ENCODE assay signal across 1 cellular context in the genomic region with DNA sequence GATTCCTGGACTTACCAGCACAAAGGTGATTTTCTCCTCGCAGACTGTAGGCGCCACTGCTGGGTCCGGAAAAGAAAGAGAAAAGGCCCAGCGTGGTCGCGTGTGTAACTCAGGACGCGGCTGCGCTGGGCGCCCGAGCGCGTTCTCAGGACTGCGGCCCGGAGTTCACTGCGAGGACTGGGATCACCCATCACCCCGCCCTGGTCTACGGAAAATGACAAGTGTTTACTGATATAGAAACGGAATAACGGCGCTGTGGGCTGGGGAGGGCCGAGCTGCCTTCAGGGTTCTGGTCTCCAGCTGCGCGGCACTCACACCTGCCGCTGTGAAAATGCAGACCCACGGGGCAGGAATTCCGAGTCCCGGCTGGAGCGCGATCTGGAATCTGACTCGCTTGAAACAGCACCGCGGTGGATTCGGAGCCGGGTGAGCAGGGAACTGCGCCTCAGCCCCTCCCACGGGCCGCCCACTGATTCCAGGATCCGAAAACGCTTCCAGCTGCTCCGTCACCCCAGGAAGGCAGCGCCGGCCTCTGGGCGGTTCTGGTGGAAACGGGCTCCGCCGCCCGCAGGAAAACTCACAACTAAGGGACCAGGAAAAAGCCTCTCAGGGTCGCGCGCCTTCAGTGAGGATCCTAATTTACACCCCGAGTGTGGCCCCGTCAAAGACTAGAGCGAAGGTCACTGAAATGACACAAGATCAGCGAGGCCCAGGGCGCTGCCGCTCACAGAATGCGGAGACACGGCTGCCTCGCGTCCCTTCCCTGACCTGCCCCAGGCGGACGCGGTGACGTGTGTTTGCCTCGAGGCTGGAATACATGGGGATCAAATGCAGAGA.
TF ChIP-seq lines count a peak whose summit lies in the region.

No MANE protein-coding gene starts in this region.

TF ChIP-seq in K562, 482 proteins besides CTCF, POLR2A, EP300 and RAD21 (continued from another document and continues in another):
- TF ChIP-seq, protein P1, sequence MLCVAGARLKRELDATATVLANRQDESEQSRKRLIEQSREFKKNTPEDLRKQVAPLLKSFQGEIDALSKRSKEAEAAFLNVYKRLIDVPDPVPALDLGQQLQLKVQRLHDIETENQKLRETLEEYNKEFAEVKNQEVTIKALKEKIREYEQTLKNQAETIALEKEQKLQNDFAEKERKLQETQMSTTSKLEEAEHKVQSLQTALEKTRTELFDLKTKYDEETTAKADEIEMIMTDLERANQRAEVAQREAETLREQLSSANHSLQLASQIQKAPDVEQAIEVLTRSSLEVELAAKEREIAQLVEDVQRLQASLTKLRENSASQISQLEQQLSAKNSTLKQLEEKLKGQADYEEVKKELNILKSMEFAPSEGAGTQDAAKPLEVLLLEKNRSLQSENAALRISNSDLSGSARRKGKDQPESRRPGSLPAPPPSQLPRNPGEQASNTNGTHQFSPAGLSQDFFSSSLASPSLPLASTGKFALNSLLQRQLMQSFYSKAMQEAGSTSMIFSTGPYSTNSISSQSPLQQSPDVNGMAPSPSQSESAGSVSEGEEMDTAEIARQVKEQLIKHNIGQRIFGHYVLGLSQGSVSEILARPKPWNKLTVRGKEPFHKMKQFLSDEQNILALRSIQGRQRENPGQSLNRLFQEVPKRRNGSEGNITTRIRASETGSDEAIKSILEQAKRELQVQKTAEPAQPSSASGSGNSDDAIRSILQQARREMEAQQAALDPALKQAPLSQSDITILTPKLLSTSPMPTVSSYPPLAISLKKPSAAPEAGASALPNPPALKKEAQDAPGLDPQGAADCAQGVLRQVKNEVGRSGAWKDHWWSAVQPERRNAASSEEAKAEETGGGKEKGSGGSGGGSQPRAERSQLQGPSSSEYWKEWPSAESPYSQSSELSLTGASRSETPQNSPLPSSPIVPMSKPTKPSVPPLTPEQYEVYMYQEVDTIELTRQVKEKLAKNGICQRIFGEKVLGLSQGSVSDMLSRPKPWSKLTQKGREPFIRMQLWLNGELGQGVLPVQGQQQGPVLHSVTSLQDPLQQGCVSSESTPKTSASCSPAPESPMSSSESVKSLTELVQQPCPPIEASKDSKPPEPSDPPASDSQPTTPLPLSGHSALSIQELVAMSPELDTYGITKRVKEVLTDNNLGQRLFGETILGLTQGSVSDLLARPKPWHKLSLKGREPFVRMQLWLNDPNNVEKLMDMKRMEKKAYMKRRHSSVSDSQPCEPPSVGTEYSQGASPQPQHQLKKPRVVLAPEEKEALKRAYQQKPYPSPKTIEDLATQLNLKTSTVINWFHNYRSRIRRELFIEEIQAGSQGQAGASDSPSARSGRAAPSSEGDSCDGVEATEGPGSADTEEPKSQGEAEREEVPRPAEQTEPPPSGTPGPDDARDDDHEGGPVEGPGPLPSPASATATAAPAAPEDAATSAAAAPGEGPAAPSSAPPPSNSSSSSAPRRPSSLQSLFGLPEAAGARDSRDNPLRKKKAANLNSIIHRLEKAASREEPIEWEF (CRISPR knock-in tag; IDR thresholded peaks at IDR 0.05) = no peak
- TF ChIP-seq EGR1 (conservative IDR thresholded peaks at IDR 0.05) (peak; percentile 64), ZNF263 (CRISPR knock-in tag; IDR thresholded peaks at IDR 0.05; ENCODE audit: borderline replicate concordance) (peak; percentile 59; the same call in 1 of the 2 replicates), ZSCAN29 (IDR thresholded peaks at IDR 0.05) (peak; percentile 45; the same call in 1 of the 2 replicates), ZNF23 (CRISPR knock-in tag; IDR thresholded peaks at IDR 0.05) (no peak), ARID2 (IDR thresholded peaks at IDR 0.05) (peak; percentile 19; the same call in 1 of the 2 replicates), ZNF184 (CRISPR knock-in tag; IDR thresholded peaks at IDR 0.05) (no peak), HDGF (IDR thresholded peaks at IDR 0.05) (no peak), SMARCE1 (IDR thresholded peaks at IDR 0.05) (peak; percentile 44; the same call in 1 of the 2 replicates), XRCC3 (IDR thresholded peaks at IDR 0.05) (no peak), ZNF217 (CRISPR knock-in tag; IDR thresholded peaks at IDR 0.05) (no peak; the same call in 1 of the 2 replicates), SIN3A (IDR thresholded peaks at IDR 0.05; ENCODE audit: borderline replicate concordance in 2 of 2, control insufficient read depth in 1 of 2, low read depth in 2 of 2, low read length in 2 of 2) (0 out of 4 replicates have a peak, but pooled peaks of 1 of the 2 experiments have one; percentile 25), CTBP1 (IDR thresholded peaks at IDR 0.05; ENCODE audit: borderline replicate concordance) (peak; percentile 45), ZNF507 (tag; conservative IDR thresholded peaks at IDR 0.05) (no peak), SUPT5H (IDR thresholded peaks at IDR 0.05) (peak; percentile 43), KDM5B (IDR thresholded peaks at IDR 0.05; ENCODE audit: insufficient replicate concordance, low read depth, low read length) (peak; percentile 35), NR2C1 (IDR thresholded peaks at IDR 0.05) (no peak), NR2C1 (tag; IDR thresholded peaks at IDR 0.05) (peak; percentile 38), XRCC5 (IDR thresholded peaks at IDR 0.05; ENCODE audit: low read depth, low read length) (no peak), MCM2 (IDR thresholded peaks at IDR 0.05; ENCODE audit: low read depth) (no peak), ERF (CRISPR knock-in tag; IDR thresholded peaks at IDR 0.05) (no peak), TAF1 (IDR thresholded peaks at IDR 0.05; ENCODE audit: control insufficient read depth, extremely low read depth, insufficient read depth, low read length, severe bottlenecking) (peak; percentile 43), HIVEP1 (CRISPR knock-in tag; IDR thresholded peaks at IDR 0.05) (no peak), ZC3H11A (IDR thresholded peaks at IDR 0.05; ENCODE audit: low read depth, low read length) (no peak), TFAM (CRISPR knock-in tag; conservative IDR thresholded peaks at IDR 0.05) (no peak), TEAD1 (CRISPR knock-in tag; IDR thresholded peaks at IDR 0.05) (no peak; a peak in 1 of 4 replicates), KDM4B (IDR thresholded peaks at IDR 0.05; ENCODE audit: borderline replicate concordance in 2 of 2, low read depth in 1 of 2) (no peak), ZNF551 (CRISPR knock-in tag; IDR thresholded peaks at IDR 0.05) (no peak), SMARCA5 (IDR thresholded peaks at IDR 0.05) (no peak; the same call in 1 of the 2 replicates), BCOR (IDR thresholded peaks at IDR 0.05) (peak; percentile 55), MECOM (CRISPR knock-in tag; IDR thresholded peaks at IDR 0.05) (no peak), ZNF778 (CRISPR knock-in tag; IDR thresholded peaks at IDR 0.05) (no peak), PHF8 (IDR thresholded peaks at IDR 0.05; ENCODE audit: borderline replicate concordance, low read length) (peak; percentile 77), ZNF175 (CRISPR knock-in tag; IDR thresholded peaks at IDR 0.05; ENCODE audit: low read depth) (peak; percentile 57; the same call in 1 of the 2 replicates)
- TF ChIP-seq, protein P2, sequence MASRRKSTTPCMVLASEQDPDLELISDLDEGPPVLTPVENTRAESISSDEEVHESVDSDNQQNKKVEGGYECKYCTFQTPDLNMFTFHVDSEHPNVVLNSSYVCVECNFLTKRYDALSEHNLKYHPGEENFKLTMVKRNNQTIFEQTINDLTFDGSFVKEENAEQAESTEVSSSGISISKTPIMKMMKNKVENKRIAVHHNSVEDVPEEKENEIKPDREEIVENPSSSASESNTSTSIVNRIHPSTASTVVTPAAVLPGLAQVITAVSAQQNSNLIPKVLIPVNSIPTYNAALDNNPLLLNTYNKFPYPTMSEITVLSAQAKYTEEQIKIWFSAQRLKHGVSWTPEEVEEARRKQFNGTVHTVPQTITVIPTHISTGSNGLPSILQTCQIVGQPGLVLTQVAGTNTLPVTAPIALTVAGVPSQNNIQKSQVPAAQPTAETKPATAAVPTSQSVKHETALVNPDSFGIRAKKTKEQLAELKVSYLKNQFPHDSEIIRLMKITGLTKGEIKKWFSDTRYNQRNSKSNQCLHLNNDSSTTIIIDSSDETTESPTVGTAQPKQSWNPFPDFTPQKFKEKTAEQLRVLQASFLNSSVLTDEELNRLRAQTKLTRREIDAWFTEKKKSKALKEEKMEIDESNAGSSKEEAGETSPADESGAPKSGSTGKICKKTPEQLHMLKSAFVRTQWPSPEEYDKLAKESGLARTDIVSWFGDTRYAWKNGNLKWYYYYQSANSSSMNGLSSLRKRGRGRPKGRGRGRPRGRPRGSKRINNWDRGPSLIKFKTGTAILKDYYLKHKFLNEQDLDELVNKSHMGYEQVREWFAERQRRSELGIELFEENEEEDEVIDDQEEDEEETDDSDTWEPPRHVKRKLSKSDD (conservative IDR thresholded peaks at IDR 0.05; ENCODE audit: low read length) = 0 out of 2 replicates have a peak, but pooled peaks have one; percentile 66
- TF ChIP-seq, protein P3, sequence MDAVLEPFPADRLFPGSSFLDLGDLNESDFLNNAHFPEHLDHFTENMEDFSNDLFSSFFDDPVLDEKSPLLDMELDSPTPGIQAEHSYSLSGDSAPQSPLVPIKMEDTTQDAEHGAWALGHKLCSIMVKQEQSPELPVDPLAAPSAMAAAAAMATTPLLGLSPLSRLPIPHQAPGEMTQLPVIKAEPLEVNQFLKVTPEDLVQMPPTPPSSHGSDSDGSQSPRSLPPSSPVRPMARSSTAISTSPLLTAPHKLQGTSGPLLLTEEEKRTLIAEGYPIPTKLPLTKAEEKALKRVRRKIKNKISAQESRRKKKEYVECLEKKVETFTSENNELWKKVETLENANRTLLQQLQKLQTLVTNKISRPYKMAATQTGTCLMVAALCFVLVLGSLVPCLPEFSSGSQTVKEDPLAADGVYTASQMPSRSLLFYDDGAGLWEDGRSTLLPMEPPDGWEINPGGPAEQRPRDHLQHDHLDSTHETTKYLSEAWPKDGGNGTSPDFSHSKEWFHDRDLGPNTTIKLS (IDR thresholded peaks at IDR 0.05; ENCODE audit: borderline replicate concordance, low read depth) = peak; percentile 19; the same call in 1 of the 2 replicates
- TF ChIP-seq, protein P4, sequence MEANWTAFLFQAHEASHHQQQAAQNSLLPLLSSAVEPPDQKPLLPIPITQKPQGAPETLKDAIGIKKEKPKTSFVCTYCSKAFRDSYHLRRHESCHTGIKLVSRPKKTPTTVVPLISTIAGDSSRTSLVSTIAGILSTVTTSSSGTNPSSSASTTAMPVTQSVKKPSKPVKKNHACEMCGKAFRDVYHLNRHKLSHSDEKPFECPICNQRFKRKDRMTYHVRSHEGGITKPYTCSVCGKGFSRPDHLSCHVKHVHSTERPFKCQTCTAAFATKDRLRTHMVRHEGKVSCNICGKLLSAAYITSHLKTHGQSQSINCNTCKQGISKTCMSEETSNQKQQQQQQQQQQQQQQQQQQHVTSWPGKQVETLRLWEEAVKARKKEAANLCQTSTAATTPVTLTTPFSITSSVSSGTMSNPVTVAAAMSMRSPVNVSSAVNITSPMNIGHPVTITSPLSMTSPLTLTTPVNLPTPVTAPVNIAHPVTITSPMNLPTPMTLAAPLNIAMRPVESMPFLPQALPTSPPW (CRISPR knock-in tag; IDR thresholded peaks at IDR 0.05) = peak; percentile 51; the same call in 1 of the 2 replicates
- TF ChIP-seq, protein P5, sequence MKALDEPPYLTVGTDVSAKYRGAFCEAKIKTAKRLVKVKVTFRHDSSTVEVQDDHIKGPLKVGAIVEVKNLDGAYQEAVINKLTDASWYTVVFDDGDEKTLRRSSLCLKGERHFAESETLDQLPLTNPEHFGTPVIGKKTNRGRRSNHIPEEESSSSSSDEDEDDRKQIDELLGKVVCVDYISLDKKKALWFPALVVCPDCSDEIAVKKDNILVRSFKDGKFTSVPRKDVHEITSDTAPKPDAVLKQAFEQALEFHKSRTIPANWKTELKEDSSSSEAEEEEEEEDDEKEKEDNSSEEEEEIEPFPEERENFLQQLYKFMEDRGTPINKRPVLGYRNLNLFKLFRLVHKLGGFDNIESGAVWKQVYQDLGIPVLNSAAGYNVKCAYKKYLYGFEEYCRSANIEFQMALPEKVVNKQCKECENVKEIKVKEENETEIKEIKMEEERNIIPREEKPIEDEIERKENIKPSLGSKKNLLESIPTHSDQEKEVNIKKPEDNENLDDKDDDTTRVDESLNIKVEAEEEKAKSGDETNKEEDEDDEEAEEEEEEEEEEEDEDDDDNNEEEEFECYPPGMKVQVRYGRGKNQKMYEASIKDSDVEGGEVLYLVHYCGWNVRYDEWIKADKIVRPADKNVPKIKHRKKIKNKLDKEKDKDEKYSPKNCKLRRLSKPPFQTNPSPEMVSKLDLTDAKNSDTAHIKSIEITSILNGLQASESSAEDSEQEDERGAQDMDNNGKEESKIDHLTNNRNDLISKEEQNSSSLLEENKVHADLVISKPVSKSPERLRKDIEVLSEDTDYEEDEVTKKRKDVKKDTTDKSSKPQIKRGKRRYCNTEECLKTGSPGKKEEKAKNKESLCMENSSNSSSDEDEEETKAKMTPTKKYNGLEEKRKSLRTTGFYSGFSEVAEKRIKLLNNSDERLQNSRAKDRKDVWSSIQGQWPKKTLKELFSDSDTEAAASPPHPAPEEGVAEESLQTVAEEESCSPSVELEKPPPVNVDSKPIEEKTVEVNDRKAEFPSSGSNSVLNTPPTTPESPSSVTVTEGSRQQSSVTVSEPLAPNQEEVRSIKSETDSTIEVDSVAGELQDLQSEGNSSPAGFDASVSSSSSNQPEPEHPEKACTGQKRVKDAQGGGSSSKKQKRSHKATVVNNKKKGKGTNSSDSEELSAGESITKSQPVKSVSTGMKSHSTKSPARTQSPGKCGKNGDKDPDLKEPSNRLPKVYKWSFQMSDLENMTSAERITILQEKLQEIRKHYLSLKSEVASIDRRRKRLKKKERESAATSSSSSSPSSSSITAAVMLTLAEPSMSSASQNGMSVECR (CRISPR knock-in tag; IDR thresholded peaks at IDR 0.05) = no peak
- TF ChIP-seq, protein P6, sequence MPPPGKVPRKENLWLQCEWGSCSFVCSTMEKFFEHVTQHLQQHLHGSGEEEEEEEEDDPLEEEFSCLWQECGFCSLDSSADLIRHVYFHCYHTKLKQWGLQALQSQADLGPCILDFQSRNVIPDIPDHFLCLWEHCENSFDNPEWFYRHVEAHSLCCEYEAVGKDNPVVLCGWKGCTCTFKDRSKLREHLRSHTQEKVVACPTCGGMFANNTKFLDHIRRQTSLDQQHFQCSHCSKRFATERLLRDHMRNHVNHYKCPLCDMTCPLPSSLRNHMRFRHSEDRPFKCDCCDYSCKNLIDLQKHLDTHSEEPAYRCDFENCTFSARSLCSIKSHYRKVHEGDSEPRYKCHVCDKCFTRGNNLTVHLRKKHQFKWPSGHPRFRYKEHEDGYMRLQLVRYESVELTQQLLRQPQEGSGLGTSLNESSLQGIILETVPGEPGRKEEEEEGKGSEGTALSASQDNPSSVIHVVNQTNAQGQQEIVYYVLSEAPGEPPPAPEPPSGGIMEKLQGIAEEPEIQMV (tag; conservative IDR thresholded peaks at IDR 0.05; ENCODE audit: low read depth) = peak; percentile 96
- TF ChIP-seq, protein P7, sequence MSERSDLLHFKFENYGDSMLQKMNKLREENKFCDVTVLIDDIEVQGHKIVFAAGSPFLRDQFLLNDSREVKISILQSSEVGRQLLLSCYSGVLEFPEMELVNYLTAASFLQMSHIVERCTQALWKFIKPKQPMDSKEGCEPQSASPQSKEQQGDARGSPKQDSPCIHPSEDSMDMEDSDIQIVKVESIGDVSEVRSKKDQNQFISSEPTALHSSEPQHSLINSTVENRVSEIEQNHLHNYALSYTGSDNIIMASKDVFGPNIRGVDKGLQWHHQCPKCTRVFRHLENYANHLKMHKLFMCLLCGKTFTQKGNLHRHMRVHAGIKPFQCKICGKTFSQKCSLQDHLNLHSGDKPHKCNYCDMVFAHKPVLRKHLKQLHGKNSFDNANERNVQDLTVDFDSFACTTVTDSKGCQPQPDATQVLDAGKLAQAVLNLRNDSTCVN (CRISPR knock-in tag; IDR thresholded peaks at IDR 0.05) = no peak
